18 cellular contexts compared by ENCODE assay signal in the genomic region with DNA sequence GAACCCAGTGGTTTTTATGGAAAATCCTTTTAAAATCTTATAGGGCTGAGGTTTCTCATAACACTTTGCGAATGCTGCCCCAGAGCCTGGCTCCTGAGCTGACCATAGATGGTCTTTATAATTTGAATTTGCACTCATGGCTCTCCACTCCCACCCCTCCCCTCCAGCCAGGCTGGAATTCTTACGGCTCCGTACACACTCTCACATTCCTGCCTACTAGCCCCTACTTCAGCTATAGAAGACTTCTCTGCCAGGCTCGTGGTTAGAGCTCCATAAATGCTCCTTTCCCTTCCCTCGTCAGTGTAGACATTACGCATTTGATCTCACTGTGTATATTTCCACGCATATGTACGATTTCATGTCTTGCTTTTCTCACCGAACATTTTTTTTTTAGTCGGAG. TPM values are rescaled to one million over a fixed set of nuclear protein-coding genes. Genes with fewer than 3 reads are reported as not detected.
DNase-seq lines count a peak whose midpoint lies in the region; ATAC-seq, FAIRE-seq and TF ChIP-seq lines count a peak whose summit lies in the region.
"Had no signal": no experiment of that assay in that cellular context is flagged by ENCODE, and none has a peak within 500 bp of the region (broad histone marks: within the 10 kb centered on the region; RNA-seq: fewer than 3 reads in every experiment).

No MANE protein-coding gene starts in this region.

- H3K27ac ChIP-seq in right atrium auricular region = peak overlapping the region; percentile 73 to 85
- H3K27ac ChIP-seq in rectal smooth muscle tissue (ENCODE audit: low read depth, low read length) = peak overlapping the region; percentile 97
- H3K27ac ChIP-seq: foreskin keratinocyte, spleen had no signal

- BruUV-seq in Caco-2 (replicated peaks; lab: Mats Ljungman, UMichigan) = no TSS peak

- intact Hi-C loops in Caco-2 (cut with micrococcal nuclease; ENCODE audit: unreplicated experiment) = no loop called here

- H3K4me1 ChIP-seq in Caco-2 (peaks cover 32% of the 10 kb centered on the region), right atrium auricular region (peaks cover 0 to 85% of the 10 kb centered on the region in 2 donors), rectal smooth muscle tissue (ENCODE audit: control insufficient read depth, insufficient read depth, low read length) (peaks cover 49% of the 10 kb centered on the region)

- POLR2A ChIA-PET in Caco-2 (lab: Charles Lee) = no interaction called here

- ATAC-seq in HG03432 (IDR thresholded peaks at IDR 0.05; ENCODE audit: unreplicated experiment) (no peak), HG03439 (IDR thresholded peaks at IDR 0.05; ENCODE audit: unreplicated experiment) (no peak)
- ATAC-seq: PC-3, SK-N-SH treated with all-trans-retinoic acid at 6 μM for 48 hours had no signal

- peaks cover 36% of the 10 kb centered on the region for H3K4me1 Mint-ChIP-seq in Caco-2 (ENCODE audit: low read depth, unreplicated experiment)

- DNase-seq in Caco-2 (no peak), right atrium auricular region (ENCODE audit: low spot score) (no peak), SW 1271 (lab: John Stamatoyannopoulos, UW) (no peak), foreskin fibroblast (no peak)
- DNase-seq: activated CD4-positive, alpha-beta T cell treated with anti-CD3 and anti-CD28 coated beads, Interleukin-2, amount 10 ng/mL, durations not matched to agents 24 days and 14 days; CD4-positive, CD25-positive, alpha-beta regulatory T cell; left colon; NCI-H1694; NCI-H82; spleen had no signal

- H3K36me3 ChIP-seq in Caco-2 (ENCODE audit: control insufficient read depth, insufficient read depth, low read length) = no peaks in the 10 kb centered on the region
- H3K36me3 ChIP-seq in right atrium auricular region = no peaks in the 10 kb centered on the region
- no peaks in the 10 kb centered on the region for H3K36me3 ChIP-seq in rectal smooth muscle tissue (ENCODE audit: control insufficient read depth, insufficient read depth, low read length)
- H3K36me3 ChIP-seq: spleen had no signal

- peak overlapping the region; percentile 36 for H3K27ac Mint-ChIP-seq in Caco-2 (ENCODE audit: unreplicated experiment)
- H3K27ac Mint-ChIP-seq: activated CD4-positive, alpha-beta T cell treated with anti-CD3 and anti-CD28 coated beads, Interleukin-2, amount 10 ng/mL, durations not matched to agents 24 days and 14 days; CD4-positive, CD25-positive, alpha-beta regulatory T cell had no signal

- peaks cover 6% of the 10 kb centered on the region for H3K36me3 Mint-ChIP-seq in Caco-2 (ENCODE audit: insufficient read depth, unreplicated experiment)

- peak; percentile 56 for FAIRE-seq in TTC549 (lab: Jason Lieb, UNC)

- H3K9me3 Mint-ChIP-seq in Caco-2 (ENCODE audit: unreplicated experiment) = no peaks in the 10 kb centered on the region
- H3K9me3 Mint-ChIP-seq: activated CD4-positive, alpha-beta T cell treated with anti-CD3 and anti-CD28 coated beads, Interleukin-2, amount 10 ng/mL, durations not matched to agents 24 days and 14 days had no signal

- H3K4me3 ChIP-seq in Caco-2 (ENCODE audit: low read depth, low read length) = no peak overlapping the region
- H3K4me3 ChIP-seq in right atrium auricular region = no peak overlapping the region
- H3K4me3 ChIP-seq in rectal smooth muscle tissue (ENCODE audit: low read length) = no peak overlapping the region
- H3K4me3 ChIP-seq in foreskin fibroblast (ENCODE audit: low read depth in 1 of 2, low read length in 2 of 2) = no peak overlapping the region
- H3K4me3 ChIP-seq: GM23248, spleen had no signal

- TF ChIP-seq CTCF in Caco-2 (IDR thresholded peaks at IDR 0.05; ENCODE audit: insufficient read depth in 1 of 2, low read depth in 1 of 2, low read length in 1 of 2, severe bottlenecking in 1 of 2, unreplicated experiment in 1 of 2) (no peak), right atrium auricular region (IDR thresholded peaks at IDR 0.05) (no peak), foreskin fibroblast (IDR thresholded peaks at IDR 0.05; ENCODE audit: low read depth, low read length) (no peak)

- no peak overlapping the region for H3K4me3 Mint-ChIP-seq in Caco-2 (ENCODE audit: unreplicated experiment)
- H3K4me3 Mint-ChIP-seq: activated CD4-positive, alpha-beta T cell treated with anti-CD3 and anti-CD28 coated beads, Interleukin-2, amount 10 ng/mL, durations not matched to agents 24 days and 14 days had no signal

- peak overlapping the region; percentile 16 for H3K9ac ChIP-seq in rectal smooth muscle tissue (ENCODE audit: low read length)
- H3K9ac ChIP-seq: GM23248 had no signal

- CTCF ChIA-PET in Caco-2 (lab: Charles Lee) = interaction anchor here (0.6 to 1.2 kb wide), 2 partner anchors 20 to 79 kb away, joined by 3 read pairs; no protein-coding TSS in a partner anchor

- H3K9me3 ChIP-seq in Caco-2 = no peaks in the 10 kb centered on the region
- H3K9me3 ChIP-seq in right atrium auricular region = no peaks in the 10 kb centered on the region
- H3K9me3 ChIP-seq: spleen had no signal

- H3K27me3 ChIP-seq in Caco-2 (replicated peaks; ENCODE audit: control insufficient read depth, insufficient read depth, low read length) = no peaks in the 10 kb centered on the region
- H3K27me3 ChIP-seq in right atrium auricular region = no peaks in the 10 kb centered on the region
- H3K27me3 ChIP-seq in rectal smooth muscle tissue (ENCODE audit: control insufficient read depth, insufficient read depth, low read length) = no peaks in the 10 kb centered on the region
- H3K27me3 ChIP-seq: foreskin keratinocyte had no signal

- H3K27me3 Mint-ChIP-seq in Caco-2 (ENCODE audit: insufficient read depth, unreplicated experiment) = no peaks in the 10 kb centered on the region

RNA-seq across cellular contexts. Expression of gene HSPG2, which starts 5.4 kb away (rescaled TPM):
- 234 and 237 TPM in 2 replicates for total RNA-seq in Caco-2 (2022)
- total RNA-seq in right atrium auricular region = 100 to 1,000 TPM; 424 to 557 TPM

RNA-seq across cellular contexts. Expression of gene CELA3B, which starts 34.4 kb away (rescaled TPM):
- total RNA-seq in Caco-2 (2022) = not detected in 2 replicates
- total RNA-seq in right atrium auricular region = not detected
- total RNA-seq: activated CD4-positive, alpha-beta T cell treated with anti-CD3 and anti-CD28 coated beads, Interleukin-2, amount 10 ng/mL, durations not matched to agents 24 days and 14 days; CD4-positive, CD25-positive, alpha-beta regulatory T cell; foreskin keratinocyte; GM23248; PC-3 had no signal

RNA-seq across cellular contexts. Expression of gene CELA3A, which starts 59.0 kb away (rescaled TPM):
- total RNA-seq in Caco-2 (2022) = not detected in 2 replicates
- not detected for total RNA-seq in right atrium auricular region
- total RNA-seq: activated CD4-positive, alpha-beta T cell treated with anti-CD3 and anti-CD28 coated beads, Interleukin-2, amount 10 ng/mL, durations not matched to agents 24 days and 14 days; CD4-positive, CD25-positive, alpha-beta regulatory T cell; foreskin keratinocyte; GM23248; PC-3 had no signal
